Comparison of ENCODE assay signal across 14 cellular contexts in genomic region chr1:187408217-187409004, GRCh38.
A peak's percentile ranks its signal among the peaks of the same experiment; 100 is the strongest.
DNase-seq lines count a peak whose midpoint lies in the region; ATAC-seq, FAIRE-seq and TF ChIP-seq lines count a peak whose summit lies in the region.
"Had no signal": no experiment of that assay in that cellular context is flagged by ENCODE, and none has a peak within 500 bp of the region (broad histone marks: within the 10 kb centered on the region; RNA-seq: fewer than 3 reads in every experiment).

No MANE protein-coding gene starts in this region.

- H3K4me1 ChIP-seq in GM12878 (ENCODE audit: control insufficient read depth, insufficient read depth, low read length): no peaks in the 10 kb centered on the region
- H3K4me1 ChIP-seq: heart left ventricle, upper lobe of left lung had no signal

- 13% methylated on average over 4 of the region's 4 CpGs for WGBS in GM12878 (ENCODE audit: insufficient coverage, insufficient replicate concordance, low lambda C conversion rate, missing lambda C conversion rate)

- in situ Hi-C loops in GM12878 (cut with MboI): no loop called here

- TF ChIP-seq RAD21 in GM12878 (IDR thresholded peaks at IDR 0.05; ENCODE audit: insufficient read depth, low read depth, low read length): no peak

- H3K4me3 Mint-ChIP-seq in natural killer cell: no peak overlapping the region
- no peak overlapping the region for H3K4me3 Mint-ChIP-seq in T-helper 2 cell treated with Interferon-gamma antibody and Interleukin-4, amounts not matched to agents 5 μg/mL and 100 μg/mL, for 36 hours
- H3K4me3 Mint-ChIP-seq: effector memory CD8-positive, alpha-beta T cell had no signal

- H3K4me3 ChIP-seq in AG04450 (ENCODE audit: low read depth, low read length) (no peak overlapping the region), GM12878 (no peak overlapping the region), kidney epithelial cell (ENCODE audit: low read depth, low read length) (no peak overlapping the region)
- H3K4me3 ChIP-seq: heart left ventricle, upper lobe of left lung had no signal

- H3K36me3 Mint-ChIP-seq in natural killer cell: no peaks in the 10 kb centered on the region
- no peaks in the 10 kb centered on the region for H3K36me3 Mint-ChIP-seq in T-helper 2 cell treated with Interferon-gamma antibody and Interleukin-4, amounts not matched to agents 5 μg/mL and 100 μg/mL, for 36 hours (ENCODE audit: low read depth)

- no peak for TF ChIP-seq CTCF in AG04450 (IDR thresholded peaks at IDR 0.05; ENCODE audit: low read depth, low read length)
- TF ChIP-seq CTCF in GM12878 (IDR thresholded peaks at IDR 0.05 in 2 of 3, conservative IDR thresholded peaks at IDR 0.05 in 1 of 3; ENCODE audit: control insufficient read depth in 2 of 3, extremely low read depth in 1 of 3, insufficient read depth in 1 of 3, low read depth in 3 of 3, low read length in 3 of 3): no peak
- TF ChIP-seq CTCF in kidney epithelial cell (IDR thresholded peaks at IDR 0.05; ENCODE audit: insufficient read depth, low read length, poor library complexity, severe bottlenecking): no peak
- no peak for TF ChIP-seq CTCF in natural killer cell (IDR thresholded peaks at IDR 0.05)

- no peak overlapping the region for H2AFZ ChIP-seq in GM12878 (ENCODE audit: control insufficient read depth, low read depth, low read length)

- DNase-seq in AG04450 (ENCODE audit: low read depth, low spot score): peak; percentile 8
- no peak for DNase-seq in GM12878 (ENCODE audit: low read depth, low spot score)
- DNase-seq in kidney epithelial cell (ENCODE audit: low read depth): peak; percentile 23
- no peak for DNase-seq in stimulated activated CD4-positive, alpha-beta T cell treated with anti-CD3 and anti-CD28 coated beads, Interleukin-12 subunit alpha, Interleukin-12 subunit beta, amount 100 ng/mL, for 4 hours
- no peak for DNase-seq in amygdala (lab: John Stamatoyannopoulos, UW)
- no peak for DNase-seq in natural killer cell
- no peak for DNase-seq in T-helper 2 cell treated with Interferon-gamma antibody and Interleukin-4, amounts not matched to agents 5 μg/mL and 100 μg/mL, for 36 hours (ENCODE audit: low spot score)
- DNase-seq: DMS53; effector memory CD8-positive, alpha-beta T cell; heart left ventricle; NCI-H2171 treated with DMSO at 0.1 percent for 48 hours; upper lobe of left lung had no signal

- no peaks in the 10 kb centered on the region for H4K20me1 ChIP-seq in GM12878 (ENCODE audit: control insufficient read depth, insufficient read depth)

- intact Hi-C loops in GM12878 (cut with micrococcal nuclease; ENCODE audit: unreplicated experiment) (no loop called here), natural killer cell (cut with micrococcal nuclease) (no loop called here)

- POLR2A ChIA-PET in AG04450 (lab: Yijun Ruan, JAX): no interaction called here
- POLR2A ChIA-PET in GM12878 (lab: Charles Lee): no interaction called here

- H3K27ac ChIP-seq in AG04450 (ENCODE audit: low read depth, low read length) (no peak overlapping the region), GM12878 (ENCODE audit: control insufficient read depth, insufficient read depth) (no peak overlapping the region)
- H3K27ac ChIP-seq: heart left ventricle, upper lobe of left lung had no signal

- no TSS peak for BruUV-seq in GM12878 (replicated peaks; lab: Mats Ljungman, UMichigan)

- no peak for TF ChIP-seq EP300 in GM12878 (IDR thresholded peaks at IDR 0.05; ENCODE audit: borderline replicate concordance in 1 of 2, control insufficient read depth in 1 of 2, low read depth in 2 of 2, low read length in 2 of 2)

- no peaks in the 10 kb centered on the region for H3K27me3 Mint-ChIP-seq in natural killer cell (ENCODE audit: low read depth in 2 of 2)
- H3K27me3 Mint-ChIP-seq in T-helper 2 cell treated with Interferon-gamma antibody and Interleukin-4, amounts not matched to agents 5 μg/mL and 100 μg/mL, for 36 hours (ENCODE audit: low read depth): no peaks in the 10 kb centered on the region
- H3K27me3 Mint-ChIP-seq: effector memory CD8-positive, alpha-beta T cell had no signal

- H3K79me2 ChIP-seq in GM12878 (ENCODE audit: control insufficient read depth, insufficient read depth, low read length): no peaks in the 10 kb centered on the region

- RAD21 ChIA-PET in GM12878 (lab: Charles Lee; ENCODE audit: unreplicated experiment): no interaction called here

- no peak overlapping the region for H3K27ac Mint-ChIP-seq in natural killer cell
- no peak overlapping the region for H3K27ac Mint-ChIP-seq in T-helper 2 cell treated with Interferon-gamma antibody and Interleukin-4, amounts not matched to agents 5 μg/mL and 100 μg/mL, for 36 hours
- H3K27ac Mint-ChIP-seq: effector memory CD8-positive, alpha-beta T cell had no signal

- no peak for FAIRE-seq in GM12878 (lab: Jason Lieb, UNC)
- FAIRE-seq: GM12891 had no signal

- no peak overlapping the region for H3K4me2 ChIP-seq in GM12878 (ENCODE audit: control insufficient read depth, insufficient read depth)

- H3K9ac ChIP-seq in GM12878 (ENCODE audit: control insufficient read depth, insufficient read depth, low read length): no peak overlapping the region

- peaks cover 15 to 20% of the 10 kb centered on the region in 2 donors for H3K9me3 Mint-ChIP-seq in natural killer cell
- H3K9me3 Mint-ChIP-seq in T-helper 2 cell treated with Interferon-gamma antibody and Interleukin-4, amounts not matched to agents 5 μg/mL and 100 μg/mL, for 36 hours: peaks cover 6% of the 10 kb centered on the region

- H3K9me3 ChIP-seq in AG04450 (ENCODE audit: control insufficient read depth, insufficient read depth, low read length) (no peaks in the 10 kb centered on the region), GM12878 (replicated peaks; ENCODE audit: control insufficient read depth, insufficient read depth, low read length) (no peaks in the 10 kb centered on the region)
- H3K9me3 ChIP-seq: heart left ventricle, upper lobe of left lung had no signal

- H3K36me3 ChIP-seq in GM12878 (ENCODE audit: control insufficient read depth in 2 of 2, insufficient read depth in 2 of 2, low read length in 1 of 2) (no peaks in the 10 kb centered on the region), kidney epithelial cell (ENCODE audit: control insufficient read depth, insufficient read depth, low read length) (no peaks in the 10 kb centered on the region)
- H3K36me3 ChIP-seq: heart left ventricle, upper lobe of left lung had no signal

- H3K4me1 Mint-ChIP-seq in natural killer cell: no peaks in the 10 kb centered on the region
- H3K4me1 Mint-ChIP-seq in T-helper 2 cell treated with Interferon-gamma antibody and Interleukin-4, amounts not matched to agents 5 μg/mL and 100 μg/mL, for 36 hours (ENCODE audit: low read depth): peaks cover 2% of the 10 kb centered on the region

- ATAC-seq in HG02588 (IDR thresholded peaks at IDR 0.05; ENCODE audit: unreplicated experiment): peak; percentile 43
- ATAC-seq in GM12878: peak; percentile 58
- ATAC-seq in natural killer cell: no peak
- ATAC-seq: effector memory CD8-positive, alpha-beta T cell; heart left ventricle had no signal

- SMC1A ChIA-PET in GM12878 (lab: Charles Lee; ENCODE audit: uncharacterized antibody, unreplicated experiment): interaction anchor here (1.7 kb wide), 1 partner anchor 39 kb away, joined by 4 read pairs; no protein-coding TSS in a partner anchor

- CTCF ChIA-PET in AG04450 (lab: Charles Lee) (no interaction called here), GM12878 (lab: Yijun Ruan, JAX) (interaction anchor here (1.2 kb wide), 1 partner anchor 8 kb away, joined by 5 read pairs; no protein-coding TSS in a partner anchor)

- H3K27me3 ChIP-seq in AG04450 (ENCODE audit: control insufficient read depth, insufficient read depth, low read length): no peaks in the 10 kb centered on the region
- H3K27me3 ChIP-seq in GM12878 (replicated peaks in 1 of 2; ENCODE audit: control insufficient read depth in 2 of 2, insufficient read depth in 2 of 2, low read length in 1 of 2): no peaks in the 10 kb centered on the region
- H3K27me3 ChIP-seq in kidney epithelial cell (ENCODE audit: control insufficient read depth, insufficient read depth, low read length): no peaks in the 10 kb centered on the region
- H3K27me3 ChIP-seq: heart left ventricle, upper lobe of left lung had no signal

- TF ChIP-seq POLR2A in GM12878 (IDR thresholded peaks at IDR 0.05; ENCODE audit: low read depth, low read length): no peak

TF ChIP-seq in GM12878, 131 proteins besides CTCF, POLR2A, EP300 and RAD21:
- TF ChIP-seq RFX5 (IDR thresholded peaks at IDR 0.05; ENCODE audit: low read depth, low read length) (no peak), NR2F1 (conservative IDR thresholded peaks at IDR 0.05) (0 out of 2 replicates have a peak, but pooled peaks have one; percentile 35), KLF5 (IDR thresholded peaks at IDR 0.05; ENCODE audit: partially characterized antibody) (no peak), BCL11A (IDR thresholded peaks at IDR 0.05; ENCODE audit: low read depth, low read length) (no peak), CEBPB (IDR thresholded peaks at IDR 0.05; ENCODE audit: borderline replicate concordance in 1 of 2, low read depth in 2 of 2, low read length in 2 of 2) (no peak), IKZF1 (conservative IDR thresholded peaks at IDR 0.05) (0 out of 2 replicates have a peak, but pooled peaks have one; percentile 16), GABPA (IDR thresholded peaks at IDR 0.05; ENCODE audit: low read depth) (no peak), TAF1 (IDR thresholded peaks at IDR 0.05; ENCODE audit: borderline replicate concordance, low read depth, low read length) (no peak), EGR1 (IDR thresholded peaks at IDR 0.05; ENCODE audit: borderline replicate concordance in 1 of 2, low read depth in 2 of 2, low read length in 2 of 2) (no peak), POLR2AphosphoS2 (IDR thresholded peaks at IDR 0.05; ENCODE audit: low read depth, low read length) (no peak)

Comparison
In these comparisons a context has a peak if more than half of its experiments do, and no peak if none do; other contexts are left out.
1. DNase-seq: peak in AG04450 (single experiment) and kidney epithelial cell (single experiment); none in GM12878 (single experiment), stimulated activated CD4-positive, alpha-beta T cell treated with anti-CD3 and anti-CD28 coated beads, Interleukin-12 subunit alpha, Interleukin-12 subunit beta, amount 100 ng/mL, for 4 hours (single experiment), amygdala (0 of 56), natural killer cell (single experiment) and T-helper 2 cell treated with Interferon-gamma antibody and Interleukin-4, amounts not matched to agents 5 μg/mL and 100 μg/mL, for 36 hours (single experiment).
2. ATAC-seq: peak in HG02588 (single experiment) and GM12878 (single experiment); none in natural killer cell (0 of 3).